In the genomic region with DNA sequence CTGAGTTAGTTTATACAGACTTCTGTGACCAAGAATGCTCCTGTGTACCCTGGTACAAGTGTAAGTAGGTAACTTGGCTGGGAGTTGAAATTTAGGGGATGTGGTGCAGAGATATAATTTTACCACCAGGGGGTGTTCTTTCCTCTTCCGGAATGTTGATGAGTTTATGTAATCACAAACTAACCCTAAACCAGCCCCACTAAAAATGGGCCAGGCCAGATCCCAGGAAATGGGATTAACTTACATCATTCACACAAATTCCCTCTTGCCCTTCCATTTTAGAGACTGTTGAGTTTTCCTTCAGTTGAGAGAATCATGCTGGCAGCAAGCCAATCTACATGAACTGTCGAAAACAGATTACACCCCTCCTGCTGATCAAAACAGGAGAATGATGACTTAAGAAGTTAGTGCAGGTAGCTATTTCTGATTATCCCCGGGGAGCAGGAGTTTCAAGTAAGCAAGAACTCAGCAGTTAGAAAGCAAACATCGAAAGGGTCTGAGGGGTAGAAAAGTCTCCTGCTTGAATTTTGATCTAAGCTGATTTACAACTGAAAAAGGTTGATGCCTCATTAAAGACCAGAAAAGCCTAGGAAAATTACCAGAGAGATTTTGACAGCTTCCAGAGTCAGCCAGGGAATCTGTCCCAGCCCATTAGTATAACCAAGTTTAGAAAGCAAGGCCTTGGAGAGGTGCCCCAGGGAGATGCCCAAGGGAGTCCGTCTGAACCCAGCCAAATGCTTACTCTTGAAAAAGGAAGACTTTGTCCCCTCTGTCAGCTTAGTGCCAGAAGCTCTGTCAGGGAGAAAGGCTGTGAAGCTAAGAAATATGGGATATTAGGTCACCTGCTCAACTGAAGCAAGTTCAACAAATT, we compare ENCODE assay signal across 8 cellular contexts. TPM values are rescaled to one million over a fixed set of nuclear protein-coding genes. Genes with fewer than 3 reads are reported as not detected.
DNase-seq lines count a peak whose midpoint lies in the region; ATAC-seq and TF ChIP-seq lines count a peak whose summit lies in the region.

No MANE protein-coding gene starts in this region.

- TF ChIP-seq CTCF in body of pancreas (IDR thresholded peaks at IDR 0.05) (peak; percentile 27 to 79 (median 78)), sigmoid colon (IDR thresholded peaks at IDR 0.05) (peak; percentile 32 to 74 (median 66))

- no peak for TF ChIP-seq POLR2A in body of pancreas (IDR thresholded peaks at IDR 0.05)
- no peak for TF ChIP-seq POLR2A in sigmoid colon (IDR thresholded peaks at IDR 0.05)

- no peaks in the 10 kb centered on the region for H3K36me3 ChIP-seq in MG63
- H3K36me3 ChIP-seq in body of pancreas (replicated peaks in 1 of 2; ENCODE audit: insufficient read depth in 1 of 2, low read depth in 2 of 2): no peaks in the 10 kb centered on the region
- no peaks in the 10 kb centered on the region for H3K36me3 ChIP-seq in sigmoid colon

- DNase-seq in COLO668 (lab: John Stamatoyannopoulos, UW; ENCODE audit: unreplicated experiment) (peak; percentile 39), MG63 (peak; percentile 39), SKM-1 treated with dmso at 0.1 percent for 144 hours (lab: John Stamatoyannopoulos, UW; ENCODE audit: unreplicated experiment) (peak; percentile 67), body of pancreas (peak; percentile 25 to 50 (median 36)), hypothalamus (lab: John Stamatoyannopoulos, UW) (peak in 31 of 51 donors; percentile 1 to 66 (median 27)), sigmoid colon (peak; percentile 87)
- no peak for DNase-seq in NK-92 treated with Interleukin-12 subunit alpha and Interleukin-12 subunit beta, amount 100 ng/mL, for 24 hours (lab: John Stamatoyannopoulos, UW)

- peaks cover 7% of the 10 kb centered on the region for H3K4me1 ChIP-seq in body of pancreas
- H3K4me1 ChIP-seq in sigmoid colon: peaks cover 0 to 56% (median 48%) of the 10 kb centered on the region in 4 donors

- intact Hi-C loops in body of pancreas (cut with DNase I): no loop called here
- intact Hi-C loops in sigmoid colon (cut with DNase I): loop anchor here (1.0 to 10.0 kb wide), 3 partner anchors 106 to 458 kb away; partner anchors contain the start of genes ITM2B and RB1

- peak in 1 of 4 donors; percentile 12 for TF ChIP-seq EP300 in sigmoid colon (IDR thresholded peaks at IDR 0.05)

- H3K4me3 ChIP-seq in MG63: no peak overlapping the region
- H3K4me3 ChIP-seq in body of pancreas: no peak overlapping the region
- no peak overlapping the region for H3K4me3 ChIP-seq in sigmoid colon

- 24 to 26% methylated on average over 5 of the region's 5 CpGs for WGBS in body of pancreas, 2 donors
- WGBS in sigmoid colon, 2 donors: 30 to 35% methylated on average over 5 of the region's 5 CpGs

- H3K27me3 ChIP-seq in MG63 (peaks cover under 1% of the 10 kb centered on the region; the same call in 1 of the 2 replicates), body of pancreas (no peaks in the 10 kb centered on the region), sigmoid colon (no peaks in the 10 kb centered on the region)

- peak; percentile 46 for ATAC-seq in GM19468 (IDR thresholded peaks at IDR 0.05; ENCODE audit: extremely low read depth, unreplicated experiment)
- ATAC-seq in body of pancreas: peak; percentile 74

- H3K27ac ChIP-seq in body of pancreas (peak overlapping the region in 2 of 4 donors; percentile 17 to 27), sigmoid colon (peak overlapping the region; percentile 83 to 86 (median 84))

- H3K9me3 ChIP-seq in MG63 (no peaks in the 10 kb centered on the region), body of pancreas (no peaks in the 10 kb centered on the region), sigmoid colon (no peaks in the 10 kb centered on the region)

RNA-seq across cellular contexts. Expression of gene MED4, which starts 32.3 kb away (rescaled TPM):
- total RNA-seq in MG63 (2014; rRNA removed; shearing (Covaris generic); ENCODE audit: low replicate concordance): 11.1 and 42.6 TPM in 2 replicates
- total RNA-seq in body of pancreas (10 to 100 TPM; 14.0 to 16.8 TPM), sigmoid colon (10 to 100 TPM; 38.5 to 63.5 (median 43.5) TPM)
- polyA plus RNA-seq in sigmoid colon: 10 to 100 TPM; 49.9 to 76.9 (median 61.5) TPM
